ENCODE assay signal across 1 cellular context in genomic region chr22:16653222-16653621, GRCh38.
DNase-seq lines count a peak whose midpoint lies in the region; ATAC-seq, FAIRE-seq and TF ChIP-seq lines count a peak whose summit lies in the region.
"Not testable (repeated sequence)": the region's sequence is repeated elsewhere in the genome, so short reads cannot be mapped to it uniquely, and the experiment has no call there.

No MANE protein-coding gene starts in this region.

- TF ChIP-seq CTCF in K562 (IDR thresholded peaks at IDR 0.05 in 2 of 3, conservative IDR thresholded peaks at IDR 0.05 in 1 of 3; ENCODE audit: insufficient read depth in 2 of 3, low read depth in 1 of 3, low read length in 3 of 3), result not testable (repeated sequence)

- not testable (repeated sequence) for H3K79me2 ChIP-seq in K562 (ENCODE audit: control insufficient read depth, insufficient read depth, low read length)

- CTCF ChIA-PET in K562 (lab: Yijun Ruan, JAX; ENCODE audit: low intra/inter-chr PET ratio), result not testable (repeated sequence)

- not testable (repeated sequence) for ATAC-seq in K562

- not testable (repeated sequence) for TF ChIP-seq EP300 in K562 (IDR thresholded peaks at IDR 0.05; ENCODE audit: low read length)

- H3K27me3 ChIP-seq in K562 (ENCODE audit: control insufficient read depth in 2 of 2, insufficient read depth in 2 of 2, low read length in 2 of 2), result not testable (repeated sequence)

- H3K9me1 ChIP-seq in K562 (ENCODE audit: control insufficient read depth, insufficient read depth, low read length), result not testable (repeated sequence)

- not testable (repeated sequence) for H4K20me1 ChIP-seq in K562 (replicated peaks; ENCODE audit: control insufficient read depth, insufficient read depth, low read length)

- H3K9ac ChIP-seq in K562 (ENCODE audit: insufficient read depth in 1 of 2, low read depth in 2 of 2, low read length in 2 of 2), result not testable (repeated sequence)

- not testable (repeated sequence) for FAIRE-seq in K562 (lab: Jason Lieb, UNC)

- not testable (repeated sequence) for TF ChIP-seq RAD21 in K562 (CRISPR knock-in tag; conservative IDR thresholded peaks at IDR 0.05 in 1 of 2, IDR thresholded peaks at IDR 0.05 in 1 of 2)

- POLR2A ChIA-PET in K562 (lab: Yijun Ruan, JAX), result interaction anchor here (1.3 kb wide), 1 partner anchor 12 kb away, joined by 4 read pairs; no protein-coding TSS in a partner anchor

- not testable (repeated sequence) for DNase-seq in K562 (ENCODE audit: extremely low read depth in 1 of 4, low spot score in 3 of 4)

- not testable (repeated sequence) for H3K4me3 ChIP-seq in K562

- not testable (repeated sequence) for H3K4me2 ChIP-seq in K562 (ENCODE audit: insufficient read depth, low read length)

- H3K27ac ChIP-seq in K562 (ENCODE audit: extremely low read depth, low read depth, low read length), result not testable (repeated sequence)

- 78% methylated on average over 7 of the region's 7 CpGs for WGBS in K562 (ENCODE audit: insufficient coverage, low coverage, missing lambda C conversion rate)

- BruUV-seq in K562 (replicated peaks; lab: Mats Ljungman, UMichigan), result not testable (repeated sequence)

- intact Hi-C loops in K562 (cut with micrococcal nuclease), result not testable (repeated sequence)

- H3K4me1 ChIP-seq in K562 (replicated peaks in 1 of 2; ENCODE audit: control insufficient read depth in 2 of 2, insufficient read depth in 2 of 2, low read length in 2 of 2), result not testable (repeated sequence)

- not testable (repeated sequence) for H2AFZ ChIP-seq in K562 (ENCODE audit: low read depth, low read length)

- in situ Hi-C loops in K562 (cut with MboI), result not testable (repeated sequence)

- peaks cover 17% of the 10 kb centered on the region for H3K9me3 ChIP-seq in K562 (replicated peaks; ENCODE audit: control insufficient read depth, insufficient read depth, low read depth, low read length)

- H3K36me3 ChIP-seq in K562 (ENCODE audit: control insufficient read depth, insufficient read depth, low read length), result peaks cover 41% of the 10 kb centered on the region

- peak; percentile 51; the same call in 1 of the 2 replicates for TF ChIP-seq POLR2A in K562 (conservative IDR thresholded peaks at IDR 0.05)

TF ChIP-seq in K562, 482 proteins besides CTCF, POLR2A, EP300 and RAD21:
- TF ChIP-seq POLR2G (IDR thresholded peaks at IDR 0.05; ENCODE audit: low read depth, low read length) (peak; percentile 0; the same call in 1 of the 2 replicates), OTX1 (CRISPR knock-in tag; IDR thresholded peaks at IDR 0.05) (0 out of 2 replicates have a peak, but pooled peaks have one; percentile 27), ZBTB26 (CRISPR knock-in tag; IDR thresholded peaks at IDR 0.05) (0 out of 2 replicates have a peak, but pooled peaks have one; percentile 22), ZNF133 (CRISPR knock-in tag; IDR thresholded peaks at IDR 0.05) (0 out of 2 replicates have a peak, but pooled peaks have one; percentile 36), SUPT5H (IDR thresholded peaks at IDR 0.05) (peak; percentile 53), ZNF764 (CRISPR knock-in tag; IDR thresholded peaks at IDR 0.05; ENCODE audit: low read depth) (0 out of 2 replicates have a peak, but pooled peaks have one; percentile 17), ZFP1 (CRISPR knock-in tag; IDR thresholded peaks at IDR 0.05) (0 out of 2 replicates have a peak, but pooled peaks have one; percentile 39), ZNF695 (CRISPR knock-in tag; IDR thresholded peaks at IDR 0.05) (peak; percentile 32; the same call in 1 of the 2 replicates), MYNN (IDR thresholded peaks at IDR 0.05) (peak; percentile 73; the same call in 1 of the 2 replicates)
- TF ChIP-seq MYNN (CRISPR knock-in tag; IDR thresholded peaks at IDR 0.05), result not testable (repeated sequence)
TF ChIP-seq in K562: peak in this region for 9; not testable (repeated sequence) for 473.
